13 cellular contexts compared by ENCODE assay signal in the genomic region with DNA sequence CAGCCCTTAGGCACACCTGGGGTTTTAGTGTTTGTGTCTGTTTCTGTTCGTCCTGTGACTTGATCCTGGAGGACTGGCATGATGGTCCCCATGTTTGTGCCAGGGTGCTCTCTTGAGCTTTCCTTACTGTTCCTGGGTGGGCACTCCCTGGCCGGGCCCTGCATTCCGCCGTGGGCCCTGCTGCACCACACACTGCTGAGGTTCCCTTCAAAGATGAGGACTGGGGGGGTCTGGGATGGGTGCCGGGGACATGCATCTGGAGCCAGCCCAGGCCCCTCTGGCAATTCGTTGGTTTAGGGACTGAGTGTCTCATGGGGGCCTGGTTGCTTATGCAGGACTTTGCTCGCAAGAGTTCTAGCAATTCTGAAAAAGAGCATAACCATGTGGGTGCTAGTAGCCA. TPM values are rescaled to one million over a fixed set of nuclear protein-coding genes. Genes with fewer than 3 reads are reported as not detected.
DNase-seq lines count a peak whose midpoint lies in the region; ATAC-seq and TF ChIP-seq lines count a peak whose summit lies in the region.
"Had no signal": no experiment of that assay in that cellular context is flagged by ENCODE, and none has a peak within 500 bp of the region (broad histone marks: within the 10 kb centered on the region; RNA-seq: fewer than 3 reads in every experiment).

No MANE protein-coding gene starts in this region.

- no peaks in the 10 kb centered on the region for H3K27me3 Mint-ChIP-seq in chondrocyte (ENCODE audit: low read depth)

- no peak for DNase-seq in RWPE1 (ENCODE audit: low spot score)
- no peak for DNase-seq in chondrocyte (ENCODE audit: low spot score)
- peak in 2 of 3 donors; percentile 20 to 44 for DNase-seq in mucosa of descending colon
- DNase-seq in caudate nucleus (lab: John Stamatoyannopoulos, UW) = no peak
- DNase-seq in AML-193 (lab: John Stamatoyannopoulos, UW) = no peak
- DNase-seq: CD8-positive, alpha-beta T cell; NCI-H1105 treated with DMSO at 0.1 percent for 48 hours; NCI-H187 treated with DMSO at 0.1 percent for 48 hours; NCI-H2171; Right ventricle myocardium superior had no signal

- no peaks in the 10 kb centered on the region for H3K9me3 Mint-ChIP-seq in chondrocyte (ENCODE audit: low read depth)
- H3K9me3 Mint-ChIP-seq: CD8-positive, alpha-beta T cell had no signal

- H3K27ac ChIP-seq in RWPE1 = peak overlapping the region; percentile 90; the same call in 1 of the 2 replicates
- H3K27ac ChIP-seq in subcutaneous abdominal adipose tissue (ENCODE audit: low read depth, low read length) = peak overlapping the region; percentile 99
- no peak overlapping the region for H3K27ac ChIP-seq in caudate nucleus (ENCODE audit: low read depth, low read length)

- no peaks in the 10 kb centered on the region for H3K27me3 ChIP-seq in subcutaneous abdominal adipose tissue (ENCODE audit: control insufficient read depth in 5 of 5, insufficient read depth in 4 of 5, low read length in 5 of 5)

- POLR2A ChIA-PET in RWPE1 (lab: Yijun Ruan, JAX; ENCODE audit: low non-redundant PET) = no interaction called here

- H3K36me3 Mint-ChIP-seq in chondrocyte (ENCODE audit: low read depth) = no peaks in the 10 kb centered on the region

- no peak for TF ChIP-seq CTCF in RWPE1 (conservative IDR thresholded peaks at IDR 0.05; ENCODE audit: low read depth)
- no peak for TF ChIP-seq CTCF in chondrocyte (IDR thresholded peaks at IDR 0.05)
- TF ChIP-seq CTCF in mucosa of descending colon (IDR thresholded peaks at IDR 0.05) = no peak

- ATAC-seq in mucosa of descending colon (no peak), HG02610 (IDR thresholded peaks at IDR 0.05; ENCODE audit: unreplicated experiment) (no peak), GM19351 (IDR thresholded peaks at IDR 0.05; ENCODE audit: unreplicated experiment) (no peak)
- ATAC-seq: CD8-positive, alpha-beta T cell had no signal

- no peak overlapping the region for H3K4me3 Mint-ChIP-seq in chondrocyte (ENCODE audit: unreplicated experiment)
- H3K4me3 Mint-ChIP-seq: CD8-positive, alpha-beta T cell had no signal

- intact Hi-C loops in mucosa of descending colon (cut with DNase I, micrococcal nuclease) = no loop called here

- H3K4me1 Mint-ChIP-seq in chondrocyte (ENCODE audit: low read depth) = peaks cover 40% of the 10 kb centered on the region

- H3K4me3 ChIP-seq in mucosa of descending colon = no peak overlapping the region
- H3K4me3 ChIP-seq in subcutaneous abdominal adipose tissue (ENCODE audit: low read depth in 1 of 5, low read length in 5 of 5) = no peak overlapping the region

- H3K9me3 ChIP-seq in mucosa of descending colon = no peaks in the 10 kb centered on the region
- H3K9me3 ChIP-seq in subcutaneous abdominal adipose tissue (ENCODE audit: control insufficient read depth in 5 of 5, low read length in 5 of 5) = no peaks in the 10 kb centered on the region

- CTCF ChIA-PET in RWPE1 (lab: Yijun Ruan, JAX) = interaction anchor here (1.0 kb wide), 1 partner anchor 82 kb away, joined by 3 read pairs; no protein-coding TSS in a partner anchor

- H3K36me3 ChIP-seq in mucosa of descending colon (ENCODE audit: low read depth) (no peaks in the 10 kb centered on the region), subcutaneous abdominal adipose tissue (ENCODE audit: control insufficient read depth in 5 of 5, insufficient read depth in 5 of 5, low read length in 5 of 5) (peaks cover 0 to 7% (median 0%) of the 10 kb centered on the region in 5 donors)

- H3K9ac ChIP-seq in subcutaneous abdominal adipose tissue (ENCODE audit: low read length in 5 of 5) = no peak overlapping the region

- peaks cover 24% of the 10 kb centered on the region for H3K4me1 ChIP-seq in mucosa of descending colon (ENCODE audit: low read depth)
- peaks cover 27 to 85% (median 80%) of the 10 kb centered on the region in 5 donors for H3K4me1 ChIP-seq in subcutaneous abdominal adipose tissue (ENCODE audit: control insufficient read depth in 5 of 5, insufficient read depth in 5 of 5, low read length in 5 of 5)

- H3K27ac Mint-ChIP-seq in chondrocyte (ENCODE audit: unreplicated experiment) = peak overlapping the region; percentile 8
- H3K27ac Mint-ChIP-seq: CD8-positive, alpha-beta T cell had no signal

RNA-seq across cellular contexts. Expression of a gene that starts 4.7 kb away (rescaled TPM):
- total RNA-seq in chondrocyte (77.8 to 116 TPM (median 91.4 TPM) in 3 replicates), mucosa of descending colon (100 to 1,000 TPM in 1 of 3 donors, 10 to 100 TPM in 2; 39.7 to 116 (median 50.6) TPM)

RNA-seq across cellular contexts. Expression of a gene that starts 7.7 kb away (rescaled TPM):
- total RNA-seq in chondrocyte (31.2 to 43.2 TPM (median 33.2 TPM) in 3 replicates), mucosa of descending colon (10 to 100 TPM; 54.2 to 63.7 (median 60.8) TPM)

RNA-seq across cellular contexts. Expression of a gene that starts 10.4 kb away (rescaled TPM):
- 83.8 to 146 TPM (median 94.0 TPM) in 3 replicates for total RNA-seq in chondrocyte
- 100 to 1,000 TPM in 1 of 3 donors, 10 to 100 TPM in 2; 78.6 to 122 (median 98.5) TPM for total RNA-seq in mucosa of descending colon

RNA-seq across cellular contexts. Expression of a gene that starts 31.6 kb away (rescaled TPM):
- total RNA-seq in chondrocyte = 340 to 379 TPM (median 371 TPM) in 3 replicates
- 100 to 1,000 TPM in 1 of 3 donors, 10 to 100 TPM in 2; 82.2 to 168 (median 89.5) TPM for total RNA-seq in mucosa of descending colon

RNA-seq across cellular contexts. Expression of a gene that starts 33.3 kb away (rescaled TPM):
- total RNA-seq in chondrocyte = 23.9 to 25.4 TPM (median 24.0 TPM) in 3 replicates
- total RNA-seq in mucosa of descending colon = 10 to 100 TPM in 2 of 3 donors, 1 to 10 TPM in 1; 8.3 to 12.4 (median 11.7) TPM

Comparison
In these comparisons a context has a peak if more than half of its experiments do, and no peak if none do; other contexts are left out.
1. DNase-seq: peak in mucosa of descending colon (2 of 3); none in RWPE1 (single experiment), chondrocyte (single experiment), caudate nucleus (0 of 61) and AML-193 (0 of 2).